ENCODE assay signal across 10 cellular contexts in the genomic region with DNA sequence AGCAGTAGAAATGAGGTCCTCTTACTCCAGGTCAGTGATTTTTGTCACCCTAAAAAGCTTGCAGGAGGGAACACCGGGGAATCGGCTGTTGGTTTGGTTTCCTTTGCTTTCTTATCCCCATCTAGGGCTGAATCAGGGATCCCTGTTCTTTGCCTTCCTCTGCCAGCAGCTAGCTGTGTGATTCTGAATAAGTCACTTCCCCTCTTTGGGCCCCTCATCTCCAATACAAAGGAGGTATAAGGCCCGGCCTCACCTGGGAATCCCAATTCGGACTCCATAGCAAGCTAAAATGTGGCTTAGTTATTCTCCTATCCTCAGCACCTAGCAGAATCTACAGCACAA. TPM values are rescaled to one million over a fixed set of nuclear protein-coding genes. Genes with fewer than 3 reads are reported as not detected.
A peak's percentile ranks its signal among the peaks of the same experiment; 100 is the strongest.
DNase-seq lines count a peak whose midpoint lies in the region; ATAC-seq and TF ChIP-seq lines count a peak whose summit lies in the region.
"Had no signal": no experiment of that assay in that cellular context is flagged by ENCODE, and none has a peak within 500 bp of the region (broad histone marks: within the 10 kb centered on the region; RNA-seq: fewer than 3 reads in every experiment).

No MANE protein-coding gene starts in this region.

- peak overlapping the region; percentile 84 for H3K27ac Mint-ChIP-seq in CD4-positive, alpha-beta T cell
- H3K27ac Mint-ChIP-seq in IgD-negative memory B cell (peak overlapping the region; percentile 7 to 49 (median 23)), chondrocyte (ENCODE audit: unreplicated experiment) (peak overlapping the region; percentile 95), osteocyte (ENCODE audit: unreplicated experiment) (peak overlapping the region; percentile 87), HFFc6 (no peak overlapping the region)

- intact Hi-C loops in CD4-positive, alpha-beta T cell (cut with DNase I, micrococcal nuclease) = loop anchor here in 1 of 2 experiments (2.0 kb wide), 2 partner anchors 18 to 54 kb away; partner anchors contain the start of gene ARMC12

- no peaks in the 10 kb centered on the region for H3K27me3 Mint-ChIP-seq in CD4-positive, alpha-beta T cell
- H3K27me3 Mint-ChIP-seq in IgD-negative memory B cell (no peaks in the 10 kb centered on the region), chondrocyte (ENCODE audit: low read depth) (no peaks in the 10 kb centered on the region), osteocyte (ENCODE audit: unreplicated experiment) (no peaks in the 10 kb centered on the region), HFFc6 (ENCODE audit: insufficient read depth) (peaks cover 11% of the 10 kb centered on the region)

- no peaks in the 10 kb centered on the region for H3K36me3 Mint-ChIP-seq in CD4-positive, alpha-beta T cell (ENCODE audit: low read depth)
- H3K36me3 Mint-ChIP-seq in IgD-negative memory B cell (peaks cover 3% of the 10 kb centered on the region), chondrocyte (ENCODE audit: low read depth) (no peaks in the 10 kb centered on the region), osteocyte (ENCODE audit: unreplicated experiment) (peaks cover 2% of the 10 kb centered on the region), HFFc6 (ENCODE audit: low read depth) (no peaks in the 10 kb centered on the region)

- no peak for TF ChIP-seq CTCF in CD4-positive, alpha-beta T cell (IDR thresholded peaks at IDR 0.05)
- no peak for TF ChIP-seq CTCF in chondrocyte (IDR thresholded peaks at IDR 0.05)
- no peak for TF ChIP-seq CTCF in osteocyte (IDR thresholded peaks at IDR 0.05)
- no peak for TF ChIP-seq CTCF in HFFc6 (IDR thresholded peaks at IDR 0.05)

- no peaks in the 10 kb centered on the region for H3K9me3 Mint-ChIP-seq in CD4-positive, alpha-beta T cell
- H3K9me3 Mint-ChIP-seq in IgD-negative memory B cell (no peaks in the 10 kb centered on the region), chondrocyte (ENCODE audit: low read depth) (no peaks in the 10 kb centered on the region), osteocyte (ENCODE audit: unreplicated experiment) (no peaks in the 10 kb centered on the region), HFFc6 (no peaks in the 10 kb centered on the region)

- DNase-seq in CD4-positive, alpha-beta T cell = no peak
- DNase-seq in chondrocyte (ENCODE audit: low spot score) = no peak
- DNase-seq in osteocyte (ENCODE audit: extremely low spot score, unreplicated experiment) = no peak
- DNase-seq in HFFc6 = no peak
- DNase-seq in NCI-H1105 (lab: John Stamatoyannopoulos, UW) = no peak
- DNase-seq: NCI-H1105 treated with DMSO at 0.1 percent for 48 hours had no signal

- CTCF ChIA-PET in CD4-positive, alpha-beta T cell (lab: Charles Lee) = interaction anchor here (1.3 to 2.6 kb wide), 4 partner anchors 9 to 82 kb away, joined by 4 to 6 read pairs (median 4); partner anchors contain the start of gene FKBP5

- POLR2A ChIA-PET in CD4-positive, alpha-beta T cell (lab: Charles Lee) = interaction anchor here (1.1 to 1.9 kb wide), 3 partner anchors 10 to 29 kb away, joined by 3 to 7 read pairs (median 5); partner anchors contain the start of gene FKBP5

- no peaks in the 10 kb centered on the region for H3K27me3 ChIP-seq in CD4-positive, alpha-beta T cell (ENCODE audit: control insufficient read depth, insufficient read depth, low read length)

- peaks cover 74% of the 10 kb centered on the region for H3K4me1 Mint-ChIP-seq in CD4-positive, alpha-beta T cell (ENCODE audit: low read depth)
- H3K4me1 Mint-ChIP-seq in IgD-negative memory B cell (peaks cover 19 to 38% (median 36%) of the 10 kb centered on the region in 3 donors), chondrocyte (ENCODE audit: low read depth) (peaks cover 57% of the 10 kb centered on the region), osteocyte (ENCODE audit: unreplicated experiment) (peaks cover 68% of the 10 kb centered on the region), HFFc6 (ENCODE audit: low read depth) (peaks cover 16% of the 10 kb centered on the region)

- ATAC-seq in CD4-positive, alpha-beta T cell (ENCODE audit: poor library complexity) = no peak
- ATAC-seq in HG03442 (IDR thresholded peaks at IDR 0.05; ENCODE audit: unreplicated experiment) (no peak), GM19467 (IDR thresholded peaks at IDR 0.05; ENCODE audit: unreplicated experiment) (no peak)

- H3K27ac ChIP-seq in CD4-positive, alpha-beta T cell (ENCODE audit: low read depth, low read length) = no peak overlapping the region

- H3K9me3 ChIP-seq in CD4-positive, alpha-beta T cell (ENCODE audit: control insufficient read depth, low read length) = no peaks in the 10 kb centered on the region

- peak overlapping the region; percentile 73 for H3K4me3 Mint-ChIP-seq in CD4-positive, alpha-beta T cell
- peak overlapping the region in 2 of 4 donors; percentile 40 to 56 for H3K4me3 Mint-ChIP-seq in IgD-negative memory B cell
- no peak overlapping the region for H3K4me3 Mint-ChIP-seq in chondrocyte (ENCODE audit: unreplicated experiment)
- no peak overlapping the region for H3K4me3 Mint-ChIP-seq in osteocyte (ENCODE audit: unreplicated experiment)
- no peak overlapping the region for H3K4me3 Mint-ChIP-seq in HFFc6

RNA-seq across cellular contexts. Expression of gene ARMC12, which starts 18.5 kb away (rescaled TPM):
- 1 to 10 TPM; 1.9 to 2.8 TPM for total RNA-seq in CD4-positive, alpha-beta T cell
- 0.39 TPM for polyA plus RNA-seq in IgD-negative memory B cell
- total RNA-seq in chondrocyte (1.8 to 1.9 TPM (median 1.8 TPM) in 3 replicates), osteocyte (1.3 and 2.5 TPM in 2 replicates)
- under 1 TPM in 4 of 6 experiments, not detected in 2; 0.17 to 0.33 (median 0.27) TPM for total RNA-seq in HFFc6 (2021; fragmentation: NEBNext Ultra II Directional; extraction: Animal tissue kit (Norgen Biotek cat#: 25700))

RNA-seq across cellular contexts. Expression of gene FKBP5, which starts 29.6 kb away (rescaled TPM):
- total RNA-seq in CD4-positive, alpha-beta T cell = 10 to 100 TPM; 72.6 to 75.9 TPM
- 25.1 TPM for polyA plus RNA-seq in IgD-negative memory B cell
- total RNA-seq in chondrocyte = 139 to 237 TPM (median 143 TPM) in 3 replicates
- 108 and 112 TPM in 2 replicates for total RNA-seq in osteocyte
- 10 to 100 TPM in 5 of 6 experiments, 1 to 10 TPM in 1; 7.6 to 12.9 (median 11.8) TPM for total RNA-seq in HFFc6 (2021; fragmentation: NEBNext Ultra II Directional; extraction: Animal tissue kit (Norgen Biotek cat#: 25700))

RNA-seq across cellular contexts. Expression of gene CLPSL2, which starts 58.1 kb away (rescaled TPM):
- not detected for total RNA-seq in CD4-positive, alpha-beta T cell
- not detected for polyA plus RNA-seq in IgD-negative memory B cell
- total RNA-seq in chondrocyte = not detected in 3 replicates
- total RNA-seq in osteocyte = not detected in 2 replicates
- not detected for total RNA-seq in HFFc6 (2021; fragmentation: NEBNext Ultra II Directional; extraction: Animal tissue kit (Norgen Biotek cat#: 25700))
- total RNA-seq: mesenteric fat pad had no signal
